Comparison of ENCODE assay signal across 2 cellular contexts in the genomic region with DNA sequence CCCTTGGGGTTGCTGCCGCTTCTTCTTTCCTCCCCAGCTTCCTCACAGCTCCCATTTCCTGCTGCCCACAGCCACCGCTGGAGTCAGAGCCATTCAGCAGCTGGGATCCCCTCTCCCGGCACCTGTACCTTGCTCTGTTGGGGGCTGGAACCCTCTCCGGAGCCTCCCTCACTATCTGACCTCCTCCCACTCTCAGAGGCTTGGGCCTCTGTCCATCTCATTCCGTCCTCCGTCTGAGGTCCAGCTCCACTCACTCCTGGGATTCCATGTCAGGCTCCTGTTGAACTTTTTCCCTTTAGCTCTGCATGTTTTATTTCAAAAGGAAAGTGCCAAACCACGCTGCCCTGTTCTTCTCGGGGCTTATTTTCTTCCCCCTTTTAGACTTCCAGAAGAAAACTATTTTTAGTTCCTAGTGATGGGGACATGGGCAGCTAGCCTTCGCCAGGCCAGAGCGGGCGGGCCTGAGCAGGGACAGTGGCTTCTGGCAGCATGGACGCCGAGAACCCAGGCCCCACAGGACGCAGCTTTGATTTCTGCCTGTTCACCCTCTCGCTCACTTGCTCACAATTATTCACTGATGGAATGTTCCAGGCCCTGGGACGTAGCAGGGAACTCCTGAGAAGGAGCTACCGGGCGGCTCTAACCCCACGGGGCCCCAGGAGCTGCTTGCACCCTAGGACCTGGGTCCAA.
TF ChIP-seq lines count a peak whose summit lies in the region.

No MANE protein-coding gene starts in this region.

TF ChIP-seq in SK-N-SH, 30 proteins besides CTCF, POLR2A, EP300 and RAD21 (continued from another document):
- TF ChIP-seq, protein P1, sequence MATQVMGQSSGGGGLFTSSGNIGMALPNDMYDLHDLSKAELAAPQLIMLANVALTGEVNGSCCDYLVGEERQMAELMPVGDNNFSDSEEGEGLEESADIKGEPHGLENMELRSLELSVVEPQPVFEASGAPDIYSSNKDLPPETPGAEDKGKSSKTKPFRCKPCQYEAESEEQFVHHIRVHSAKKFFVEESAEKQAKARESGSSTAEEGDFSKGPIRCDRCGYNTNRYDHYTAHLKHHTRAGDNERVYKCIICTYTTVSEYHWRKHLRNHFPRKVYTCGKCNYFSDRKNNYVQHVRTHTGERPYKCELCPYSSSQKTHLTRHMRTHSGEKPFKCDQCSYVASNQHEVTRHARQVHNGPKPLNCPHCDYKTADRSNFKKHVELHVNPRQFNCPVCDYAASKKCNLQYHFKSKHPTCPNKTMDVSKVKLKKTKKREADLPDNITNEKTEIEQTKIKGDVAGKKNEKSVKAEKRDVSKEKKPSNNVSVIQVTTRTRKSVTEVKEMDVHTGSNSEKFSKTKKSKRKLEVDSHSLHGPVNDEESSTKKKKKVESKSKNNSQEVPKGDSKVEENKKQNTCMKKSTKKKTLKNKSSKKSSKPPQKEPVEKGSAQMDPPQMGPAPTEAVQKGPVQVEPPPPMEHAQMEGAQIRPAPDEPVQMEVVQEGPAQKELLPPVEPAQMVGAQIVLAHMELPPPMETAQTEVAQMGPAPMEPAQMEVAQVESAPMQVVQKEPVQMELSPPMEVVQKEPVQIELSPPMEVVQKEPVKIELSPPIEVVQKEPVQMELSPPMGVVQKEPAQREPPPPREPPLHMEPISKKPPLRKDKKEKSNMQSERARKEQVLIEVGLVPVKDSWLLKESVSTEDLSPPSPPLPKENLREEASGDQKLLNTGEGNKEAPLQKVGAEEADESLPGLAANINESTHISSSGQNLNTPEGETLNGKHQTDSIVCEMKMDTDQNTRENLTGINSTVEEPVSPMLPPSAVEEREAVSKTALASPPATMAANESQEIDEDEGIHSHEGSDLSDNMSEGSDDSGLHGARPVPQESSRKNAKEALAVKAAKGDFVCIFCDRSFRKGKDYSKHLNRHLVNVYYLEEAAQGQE (IDR thresholded peaks at IDR 0.05; ENCODE audit: low read depth, low read length), result no peak
- TF ChIP-seq ELF1 (IDR thresholded peaks at IDR 0.05) (no peak), JUND (IDR thresholded peaks at IDR 0.05) (no peak)
TF ChIP-seq in SK-N-SH: peak in this region for 0.

TF ChIP-seq in SK-N-SH treated with all-trans-retinoic acid at 6 μM for 48 hours, 23 proteins besides CTCF, POLR2A, EP300 and RAD21 (continued from another document):
- TF ChIP-seq TSHZ2 (CRISPR knock-in tag; IDR thresholded peaks at IDR 0.05) (no peak), ZC3H10 (CRISPR knock-in tag; IDR thresholded peaks at IDR 0.05) (no peak), ZFP3 (CRISPR knock-in tag; IDR thresholded peaks at IDR 0.05) (no peak), ZFP30 (CRISPR knock-in tag; IDR thresholded peaks at IDR 0.05) (no peak)
